In genomic region chr12:108180255-108181094, GRCh38 we compare ENCODE assay signal across 1 cellular context.
TF ChIP-seq lines count a peak whose summit lies in the region.

No MANE protein-coding gene starts in this region.

TF ChIP-seq in GM12891, 5 proteins besides CTCF, POLR2A, EP300 and RAD21 (continued from another document):
- TF ChIP-seq PAX5 (IDR thresholded peaks at IDR 0.05; ENCODE audit: insufficient read depth, low read length, severe bottlenecking) = no peak
